ENCODE assay signal across 9 cellular contexts in genomic region chr11:6251120-6251733, GRCh38. TPM values are rescaled to one million over a fixed set of nuclear protein-coding genes. Genes with fewer than 3 reads are reported as not detected.
DNase-seq lines count a peak whose midpoint lies in the region; ATAC-seq and TF ChIP-seq lines count a peak whose summit lies in the region.
"Had no signal": no experiment of that assay in that cellular context is flagged by ENCODE, and none has a peak within 500 bp of the region (broad histone marks: within the 10 kb centered on the region; RNA-seq: fewer than 3 reads in every experiment).

No MANE protein-coding gene starts in this region.

- BruUV-seq in Panc1 (replicated peaks; lab: Mats Ljungman, UMichigan), result no TSS peak

- no peaks in the 10 kb centered on the region for H3K4me1 Mint-ChIP-seq in CD8-positive, alpha-beta memory T cell

- no peaks in the 10 kb centered on the region for H3K9me3 ChIP-seq in CD8-positive, alpha-beta memory T cell (ENCODE audit: low read length)
- no peaks in the 10 kb centered on the region for H3K9me3 ChIP-seq in Panc1 (ENCODE audit: control insufficient read depth, insufficient read depth, low read depth, low read length)

- in situ Hi-C loops in Panc1 (cut with HindIII; ENCODE audit: low pct_unique_long_range_greater_than_20kb, low sequenced_read_pairs), result no loop called here

- CTCF ChIA-PET in CD8-positive, alpha-beta memory T cell (lab: Charles Lee), result interaction anchor here (0.8 to 4.2 kb wide), 13 partner anchors 9 to 189 kb away, joined by 3 to 24 read pairs (median 5); partner anchors contain the start of genes CCKBR, FHIP1B and HPX
- CTCF ChIA-PET in Panc1 (lab: Charles Lee), result interaction anchor here (0.5 to 4.0 kb wide), 17 partner anchors 9 to 1338 kb away, joined by 3 to 56 read pairs (median 4); partner anchors contain the start of genes CCKBR, CNGA4 and MRPL17

- no peaks in the 10 kb centered on the region for H3K27me3 ChIP-seq in CD8-positive, alpha-beta memory T cell (ENCODE audit: insufficient read depth, low read length, poor library complexity, severe bottlenecking)
- peaks cover 10% of the 10 kb centered on the region for H3K27me3 ChIP-seq in Panc1 (ENCODE audit: control insufficient read depth, insufficient read depth, low read length)

- no peak overlapping the region for H3K27ac ChIP-seq in CD8-positive, alpha-beta memory T cell (ENCODE audit: low read depth, low read length)
- no peak overlapping the region for H3K27ac ChIP-seq in Panc1 (ENCODE audit: low read length)

- H3K36me3 Mint-ChIP-seq in CD8-positive, alpha-beta memory T cell, result peaks cover 0 to 3% (median 0%) of the 10 kb centered on the region in 3 donors

- no peaks in the 10 kb centered on the region for H3K4me1 ChIP-seq in CD8-positive, alpha-beta memory T cell (ENCODE audit: insufficient read depth, low read length)
- no peaks in the 10 kb centered on the region for H3K4me1 ChIP-seq in Panc1 (ENCODE audit: control insufficient read depth, insufficient read depth, low read length)

- H3K4me3 Mint-ChIP-seq in CD8-positive, alpha-beta memory T cell, result no peak overlapping the region

- H3K9me3 Mint-ChIP-seq in CD8-positive, alpha-beta memory T cell, result peaks cover 0 to 3% (median 0%) of the 10 kb centered on the region in 5 donors

- POLR2A ChIA-PET in CD8-positive, alpha-beta memory T cell (lab: Charles Lee), result no interaction called here
- POLR2A ChIA-PET in Panc1 (lab: Charles Lee), result interaction anchor here (0.6 to 0.8 kb wide), 2 partner anchors 112 to 191 kb away, joined by 3 to 5 read pairs; no protein-coding TSS in a partner anchor

- no peak overlapping the region for H3K4me3 ChIP-seq in CD8-positive, alpha-beta memory T cell (ENCODE audit: low read length)
- H3K4me3 ChIP-seq in Panc1 (ENCODE audit: low read depth in 2 of 2, low read length in 2 of 2), result no peak overlapping the region

- peaks cover 4 to 7% of the 10 kb centered on the region in 2 donors for H3K27me3 Mint-ChIP-seq in CD8-positive, alpha-beta memory T cell

- H3K36me3 ChIP-seq in CD8-positive, alpha-beta memory T cell (ENCODE audit: insufficient read depth, low read length), result no peaks in the 10 kb centered on the region
- no peaks in the 10 kb centered on the region for H3K36me3 ChIP-seq in Panc1 (ENCODE audit: control insufficient read depth, insufficient read depth, low read length)

- ATAC-seq in GM19328 (IDR thresholded peaks at IDR 0.05; ENCODE audit: unreplicated experiment) (peak; percentile 81), HG03469 (IDR thresholded peaks at IDR 0.05; ENCODE audit: unreplicated experiment) (peak; percentile 83), Panc1 (peak; percentile 98)

- DNase-seq in CD8-positive, alpha-beta memory T cell, result peak in 4 of 5 donors; percentile 10 to 54 (median 31)
- DNase-seq in Panc1 (ENCODE audit: low read depth, low spot score) (peak; percentile 69), head of caudate nucleus (peak in 38 of 42 donors; percentile 38 to 84 (median 66)), pons (ENCODE audit: low spot score) (peak; percentile 42), GOT3 (lab: John Stamatoyannopoulos, UW) (no peak)
- peak; percentile 49 for DNase-seq in activated naive CD4-positive, alpha-beta T cell treated with anti-CD3 and anti-CD28 coated beads, Interleukin-2, amount 50 U/mL, for 16 hours

- intact Hi-C loops in Panc1 (cut with micrococcal nuclease; ENCODE audit: unreplicated experiment), result loop anchor here (2.0 kb wide), 2 partner anchors 64 to 102 kb away; no protein-coding TSS in a partner anchor
- intact Hi-C loops in head of caudate nucleus (cut with DNase I), result loop anchor here (10.0 kb wide), 1 partner anchor 104 kb away; no protein-coding TSS in a partner anchor

- TF ChIP-seq CTCF in Panc1 (IDR thresholded peaks at IDR 0.05), result peak; percentile 96

- no peak overlapping the region for H3K27ac Mint-ChIP-seq in CD8-positive, alpha-beta memory T cell

RNA-seq across cellular contexts. Expression of gene CCKBR, which starts 8.4 kb away (rescaled TPM):
- not detected for total RNA-seq in CD8-positive, alpha-beta memory T cell
- not detected for polyA plus RNA-seq in CD8-positive, alpha-beta memory T cell
- total RNA-seq in Panc1 (2021; ENCODE audit: unreplicated experiment), result not detected
- polyA plus RNA-seq in Panc1 (2012; ENCODE audit: insufficient read length), result not detected
- total RNA-seq: T-helper 2 cell treated with Interferon-gamma antibody and Interleukin-4, amounts not matched to agents 100 ng/mL and 5 ng/mL, for 36 hours had no signal

RNA-seq across cellular contexts. Expression of gene CNGA4, which starts 12.3 kb away (rescaled TPM):
- under 1 TPM in 1 of 2 experiments, not detected in 1; 0.15 TPM for total RNA-seq in CD8-positive, alpha-beta memory T cell
- polyA plus RNA-seq in CD8-positive, alpha-beta memory T cell, result not detected
- 0.62 TPM for total RNA-seq in Panc1 (2021; ENCODE audit: unreplicated experiment)
- 0.23 TPM for polyA plus RNA-seq in Panc1 (2012; ENCODE audit: insufficient read length)

RNA-seq across cellular contexts. Expression of gene FHIP1B, which starts 16.8 kb away (rescaled TPM):
- total RNA-seq in CD8-positive, alpha-beta memory T cell, result 10 to 100 TPM; 20.2 to 20.6 TPM
- polyA plus RNA-seq in CD8-positive, alpha-beta memory T cell, result 16.4 TPM
- 42.8 TPM for total RNA-seq in Panc1 (2021; ENCODE audit: unreplicated experiment)
- 47.5 TPM for polyA plus RNA-seq in Panc1 (2012; ENCODE audit: insufficient read length)

RNA-seq across cellular contexts. Expression of gene C11orf42, which starts 45.9 kb away (rescaled TPM):
- not detected for total RNA-seq in CD8-positive, alpha-beta memory T cell
- polyA plus RNA-seq in CD8-positive, alpha-beta memory T cell, result not detected
- total RNA-seq in Panc1 (2021; ENCODE audit: unreplicated experiment), result not detected
- polyA plus RNA-seq in Panc1 (2012; ENCODE audit: insufficient read length), result 0.19 TPM
- total RNA-seq: T-helper 2 cell treated with Interferon-gamma antibody and Interleukin-4, amounts not matched to agents 100 ng/mL and 5 ng/mL, for 36 hours had no signal

RNA-seq across cellular contexts. Expression of gene OR52W1, which starts 52.2 kb away (rescaled TPM):
- total RNA-seq in CD8-positive, alpha-beta memory T cell, result not detected
- not detected for polyA plus RNA-seq in CD8-positive, alpha-beta memory T cell
- total RNA-seq in Panc1 (2021; ENCODE audit: unreplicated experiment), result not detected
- polyA plus RNA-seq in Panc1 (2012; ENCODE audit: insufficient read length), result not detected
- total RNA-seq: T-helper 2 cell treated with Interferon-gamma antibody and Interleukin-4, amounts not matched to agents 100 ng/mL and 5 ng/mL, for 36 hours had no signal
